In genomic region chr1:167450843-167451242, GRCh38 we compare ENCODE assay signal across 2 cellular contexts.
TF ChIP-seq lines count a peak whose summit lies in the region.

No MANE protein-coding gene starts in this region.

TF ChIP-seq in SK-N-SH, 30 proteins besides CTCF, POLR2A, EP300 and RAD21 (continued from another document):
- no peak for TF ChIP-seq REST (IDR thresholded peaks at IDR 0.05; ENCODE audit: low read depth, low read length)
- no peak for TF ChIP-seq NRF1 (IDR thresholded peaks at IDR 0.05; ENCODE audit: low read depth, low read length)
- no peak for TF ChIP-seq USF1 (IDR thresholded peaks at IDR 0.05; ENCODE audit: borderline replicate concordance, low read depth)
- TF ChIP-seq MXI1 (IDR thresholded peaks at IDR 0.05; ENCODE audit: low read depth, low read length), result no peak
- TF ChIP-seq POLR2AphosphoS5 (IDR thresholded peaks at IDR 0.05; ENCODE audit: low read depth, low read length), result no peak
- TF ChIP-seq, protein P1, sequence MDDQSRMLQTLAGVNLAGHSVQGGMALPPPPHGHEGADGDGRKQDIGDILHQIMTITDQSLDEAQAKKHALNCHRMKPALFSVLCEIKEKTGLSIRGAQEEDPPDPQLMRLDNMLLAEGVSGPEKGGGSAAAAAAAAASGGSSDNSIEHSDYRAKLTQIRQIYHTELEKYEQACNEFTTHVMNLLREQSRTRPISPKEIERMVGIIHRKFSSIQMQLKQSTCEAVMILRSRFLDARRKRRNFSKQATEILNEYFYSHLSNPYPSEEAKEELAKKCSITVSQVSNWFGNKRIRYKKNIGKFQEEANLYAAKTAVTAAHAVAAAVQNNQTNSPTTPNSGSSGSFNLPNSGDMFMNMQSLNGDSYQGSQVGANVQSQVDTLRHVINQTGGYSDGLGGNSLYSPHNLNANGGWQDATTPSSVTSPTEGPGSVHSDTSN (IDR thresholded peaks at IDR 0.05), result no peak
- TF ChIP-seq FOXJ3 (CRISPR knock-in tag; IDR thresholded peaks at IDR 0.05), result no peak
- TF ChIP-seq SMC3 (IDR thresholded peaks at IDR 0.05; ENCODE audit: low read depth, low read length), result no peak
- TF ChIP-seq FOSL2 (IDR thresholded peaks at IDR 0.05; ENCODE audit: borderline replicate concordance, low read depth), result no peak
- TF ChIP-seq MEF2A (IDR thresholded peaks at IDR 0.05; ENCODE audit: borderline replicate concordance, low read depth), result no peak
- TF ChIP-seq RFX5 (IDR thresholded peaks at IDR 0.05; ENCODE audit: low read length), result no peak
- TF ChIP-seq CHD2 (IDR thresholded peaks at IDR 0.05; ENCODE audit: low read length, partially characterized antibody), result no peak
- no peak for TF ChIP-seq TAF1 (IDR thresholded peaks at IDR 0.05; ENCODE audit: borderline replicate concordance, low read depth, low read length)
- TF ChIP-seq USF2 (IDR thresholded peaks at IDR 0.05; ENCODE audit: borderline replicate concordance, low read depth, low read length), result no peak
- TF ChIP-seq IRF3 (IDR thresholded peaks at IDR 0.05; ENCODE audit: low read depth, low read length), result no peak
- TF ChIP-seq NFIC (IDR thresholded peaks at IDR 0.05; ENCODE audit: borderline replicate concordance), result no peak

TF ChIP-seq in SK-N-SH treated with all-trans-retinoic acid at 6 μM for 48 hours, 23 proteins besides CTCF, POLR2A, EP300 and RAD21 (continued from another document):
- no peak for TF ChIP-seq ZC3H10 (CRISPR knock-in tag; IDR thresholded peaks at IDR 0.05)
- no peak for TF ChIP-seq CREB5 (CRISPR knock-in tag; IDR thresholded peaks at IDR 0.05; ENCODE audit: low read depth)
- no peak for TF ChIP-seq ZFP30 (CRISPR knock-in tag; IDR thresholded peaks at IDR 0.05)
